2 cellular contexts compared by ENCODE assay signal in the genomic region with DNA sequence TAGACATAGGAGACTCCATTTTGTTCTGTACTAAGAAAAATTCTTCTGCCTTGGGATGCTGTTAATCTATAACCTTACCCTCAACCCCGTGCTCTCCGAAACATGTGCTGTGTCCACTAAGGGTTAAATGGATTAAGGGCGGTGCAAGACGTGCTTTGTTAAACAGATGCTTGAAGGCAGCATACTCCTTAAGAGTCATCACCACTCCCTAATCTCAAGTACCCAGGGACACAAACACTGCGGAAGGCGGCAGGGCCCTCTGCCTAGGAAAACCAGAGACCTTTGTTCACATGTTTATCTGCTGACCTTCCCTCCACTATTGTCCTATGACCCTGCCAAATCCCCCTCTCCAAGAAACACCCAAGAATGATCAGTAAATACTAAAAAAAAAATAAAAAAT. TPM values are rescaled to one million over a fixed set of nuclear protein-coding genes. Genes with fewer than 3 reads are reported as not detected.
"Had no signal": no experiment of that assay in that cellular context is flagged by ENCODE, and none has a peak within 500 bp of the region (broad histone marks: within the 10 kb centered on the region; RNA-seq: fewer than 3 reads in every experiment).

No MANE protein-coding gene starts in this region.

RNA-seq across cellular contexts. Expression of gene STARD13, which starts 43.2 kb away (rescaled TPM):
- total RNA-seq: natural killer cell had no signal
- polyA plus RNA-seq: naive thymus-derived CD4-positive, alpha-beta T cell had no signal
